ENCODE assay signal across 8 cellular contexts in genomic region chr22:45009881-45010531, GRCh38. TPM values are rescaled to one million over a fixed set of nuclear protein-coding genes. Genes with fewer than 3 reads are reported as not detected.
DNase-seq lines count a peak whose midpoint lies in the region; ATAC-seq and TF ChIP-seq lines count a peak whose summit lies in the region.

Gene PHF21B, minus strand, starts transcription at chr22:45010005. Its CDS starts 456 bp downstream, at chr22:45009549.

- peaks cover 20% of the 10 kb centered on the region for H3K36me3 Mint-ChIP-seq in GM23338 (ENCODE audit: low read depth)
- no peaks in the 10 kb centered on the region for H3K36me3 Mint-ChIP-seq in stimulated activated memory B cell treated with anti-CD40 and anti-IgM and Interleukin-4, amounts not matched to agents 10 μg/mL and 1 μg/mL and 100 μg/mL, for 72 hours

- H3K27ac Mint-ChIP-seq in GM23338, result peak within 1 kb of the TSS; percentile 91
- no peak within 1 kb of the TSS for H3K27ac Mint-ChIP-seq in stimulated activated memory B cell treated with anti-CD40 and anti-IgM and Interleukin-4, amounts not matched to agents 10 μg/mL and 1 μg/mL and 100 μg/mL, for 72 hours

- 0 out of 2 replicates have a peak, but pooled peaks cover 6% of the 10 kb centered on the region for H3F3A ChIP-seq in GM23338 (replicated peaks; ENCODE audit: low read depth)

- peaks cover 17% of the 10 kb centered on the region for H3K27me3 Mint-ChIP-seq in GM23338 (ENCODE audit: insufficient read depth, low read depth, poor library complexity)
- H3K27me3 Mint-ChIP-seq in stimulated activated memory B cell treated with anti-CD40 and anti-IgM and Interleukin-4, amounts not matched to agents 10 μg/mL and 1 μg/mL and 100 μg/mL, for 72 hours, result peaks cover 68% of the 10 kb centered on the region

- peaks cover 8% of the 10 kb centered on the region; the same call in 1 of the 2 replicates for H4K20me1 ChIP-seq in GM23338 (replicated peaks; ENCODE audit: insufficient read depth)

- H3K27me3 ChIP-seq in GM23338 (ENCODE audit: insufficient read depth), result no peaks in the 10 kb centered on the region
- H3K27me3 ChIP-seq in left lung, result peaks cover 54 to 100% of the 10 kb centered on the region in 2 donors

- H3K4me3 Mint-ChIP-seq in GM23338, result peak within 1 kb of the TSS; percentile 89
- peak within 1 kb of the TSS; percentile 85 for H3K4me3 Mint-ChIP-seq in stimulated activated memory B cell treated with anti-CD40 and anti-IgM and Interleukin-4, amounts not matched to agents 10 μg/mL and 1 μg/mL and 100 μg/mL, for 72 hours

- TF ChIP-seq CTCF in AG04449 (IDR thresholded peaks at IDR 0.05; ENCODE audit: insufficient read depth, low read length, missing control alignments), result no peak
- no peak for TF ChIP-seq CTCF in GM23338 (conservative IDR thresholded peaks at IDR 0.05; ENCODE audit: low read depth in 2 of 2)
- no peak for TF ChIP-seq CTCF in RWPE1 (conservative IDR thresholded peaks at IDR 0.05; ENCODE audit: low read depth)
- no peak for TF ChIP-seq CTCF in left lung (IDR thresholded peaks at IDR 0.05)

- H3K4me1 ChIP-seq in GM23338 (ENCODE audit: insufficient read depth) (peaks cover 28% of the 10 kb centered on the region), left lung (peaks cover 6 to 34% of the 10 kb centered on the region in 2 donors)

- ATAC-seq in GM23338 (peak; percentile 12), left lung (no peak), GM18868 (IDR thresholded peaks at IDR 0.05; ENCODE audit: unreplicated experiment) (no peak), HG03460 (IDR thresholded peaks at IDR 0.05; ENCODE audit: unreplicated experiment) (no peak)
- no peak for ATAC-seq in stimulated activated memory B cell treated with anti-CD40 and anti-IgM and Interleukin-4, amounts not matched to agents 10 μg/mL and 1 μg/mL and 100 μg/mL, for 72 hours

- H3K79me2 ChIP-seq in GM23338 (replicated peaks; ENCODE audit: insufficient read depth), result peaks cover 35% of the 10 kb centered on the region

- H3K9me2 ChIP-seq in GM23338 (ENCODE audit: insufficient read depth), result no peaks in the 10 kb centered on the region

- peaks cover 39% of the 10 kb centered on the region for H3K4me1 Mint-ChIP-seq in GM23338
- H3K4me1 Mint-ChIP-seq in stimulated activated memory B cell treated with anti-CD40 and anti-IgM and Interleukin-4, amounts not matched to agents 10 μg/mL and 1 μg/mL and 100 μg/mL, for 72 hours, result peaks cover 18% of the 10 kb centered on the region

- no peaks in the 10 kb centered on the region for H3K9me3 Mint-ChIP-seq in GM23338
- no peaks in the 10 kb centered on the region for H3K9me3 Mint-ChIP-seq in stimulated activated memory B cell treated with anti-CD40 and anti-IgM and Interleukin-4, amounts not matched to agents 10 μg/mL and 1 μg/mL and 100 μg/mL, for 72 hours

- H3K27ac ChIP-seq in GM23338 (ENCODE audit: low read depth) (peak within 1 kb of the TSS; percentile 93), RWPE1 (no peak within 1 kb of the TSS), left lung (no peak within 1 kb of the TSS)

- H3K36me3 ChIP-seq in GM23338 (ENCODE audit: insufficient read depth) (peaks cover 6% of the 10 kb centered on the region), left lung (no peaks in the 10 kb centered on the region)

- no peak within 1 kb of the TSS for H2AFZ ChIP-seq in GM23338

- intact Hi-C loops in left lung (cut with DNase I), result no loop called here

- H3K4me3 ChIP-seq in AG04449 (ENCODE audit: low read depth, low read length), result peak within 1 kb of the TSS; percentile 61
- H3K4me3 ChIP-seq in GM23338, result peak within 1 kb of the TSS; percentile 93
- H3K4me3 ChIP-seq in left lung, result peak within 1 kb of the TSS; percentile 25 to 33

- H3K9me3 ChIP-seq in left lung, result no peaks in the 10 kb centered on the region

- POLR2A ChIA-PET in AG04449 (lab: Yijun Ruan, JAX) (no interaction called here), RWPE1 (lab: Yijun Ruan, JAX; ENCODE audit: low non-redundant PET) (no interaction called here)

- no peak for DNase-seq in AG04449 (ENCODE audit: low read depth, low spot score)
- peak; percentile 94 for DNase-seq in GM23338 (ENCODE audit: low spot score)
- peak; percentile 19 for DNase-seq in RWPE1 (ENCODE audit: low spot score)
- peak; percentile 47 for DNase-seq in cerebellum (ENCODE audit: low spot score)
- peak in 1 of 2 donors; percentile 73 for DNase-seq in left lung

- CTCF ChIA-PET in AG04449 (lab: Yijun Ruan, JAX), result no interaction called here
- CTCF ChIA-PET in RWPE1 (lab: Yijun Ruan, JAX), result no interaction called here

- H3K4me2 ChIP-seq in GM23338, result peak within 1 kb of the TSS; percentile 96

TF ChIP-seq in GM23338, 12 proteins besides CTCF, POLR2A, EP300 and RAD21:
- TF ChIP-seq EZH2phosphoT487 (IDR thresholded peaks at IDR 0.05; ENCODE audit: unreplicated experiment) (no peak), REST (IDR thresholded peaks at IDR 0.05; ENCODE audit: unreplicated experiment) (peak; percentile 32), JUNB (IDR thresholded peaks at IDR 0.05; ENCODE audit: unreplicated experiment) (no peak), POLR2AphosphoS5 (IDR thresholded peaks at IDR 0.05; ENCODE audit: low read depth) (peak; percentile 80), NANOG (IDR thresholded peaks at IDR 0.05; ENCODE audit: borderline replicate concordance) (no peak), CREB1 (CRISPR knock-in tag; IDR thresholded peaks at IDR 0.05; ENCODE audit: low read depth) (no peak), ZNF331 (CRISPR knock-in tag; IDR thresholded peaks at IDR 0.05; ENCODE audit: low read depth) (no peak)

RNA-seq across cellular contexts. Expression of gene PHF21B, which starts in this region (rescaled TPM):
- total RNA-seq in GM23338 (2014; rRNA removed; shearing (Covaris generic)), result 127 and 149 TPM in 2 replicates
- polyA plus RNA-seq in GM23338 (2016; fragmentation: Nextera tagmentation; extraction: Ambion mirVana), result 16.5 and 20.6 TPM in 2 replicates
- total RNA-seq in cerebellum (21.9 TPM), left lung (under 1 TPM in 1 of 2 donors, not detected in 1; 0.24 TPM)

Comparison
In these comparisons a context has a peak if more than half of its experiments do, and no peak if none do; other contexts are left out.
1. RNA of gene PHF21B (total RNA-seq): 127 to 149 TPM in GM23338 and 21.9 TPM in cerebellum (single experiment); 0.24 TPM in left lung; every median in the first group is over 10 times any median in the second.
2. H3K4me3 ChIP-seq: peak in every context shown above with its lines; median percentile 93 in GM23338; 61 in AG04449; 29 in left lung.